Comparison of ENCODE assay signal across 27 cellular contexts in genomic region chr10:68597407-68597806, GRCh38.
"Had no signal": no experiment of that assay in that cellular context is flagged by ENCODE, and none has a peak within 500 bp of the region (broad histone marks: within the 10 kb centered on the region; RNA-seq: fewer than 3 reads in every experiment).

No MANE protein-coding gene starts in this region.

- H3K36me3 Mint-ChIP-seq: mesothelial cell of epicardium; naive B cell; natural killer cell treated with Interleukin-12 subunit alpha and Interleukin-12 subunit beta and Interleukin-15 and Interleukin-18, amount 100 ng/mL, for 72 hours had no signal

- FAIRE-seq: endothelial cell of umbilical vein, islet of Langerhans, urothelium cell line had no signal

- H3K27me3 Mint-ChIP-seq: natural killer cell treated with Interleukin-12 subunit alpha and Interleukin-12 subunit beta and Interleukin-15 and Interleukin-18, amount 100 ng/mL, for 72 hours; progenitor cell of endocrine pancreas had no signal

- H3K27ac Mint-ChIP-seq: natural killer cell treated with Interleukin-12 subunit alpha and Interleukin-12 subunit beta and Interleukin-15 and Interleukin-18, amount 100 ng/mL, for 72 hours; neural progenitor cell; progenitor cell of endocrine pancreas had no signal

- DNase-seq: dermis blood vessel endothelial cell; effector memory CD4-positive, alpha-beta T cell; foreskin keratinocyte; heart right ventricle; hippocampal formation; left cardiac atrium; mesenchymal stem cell; mucosa of descending colon; naive B cell; stimulated activated CD4-positive, alpha-beta T cell treated with anti-CD3 and anti-CD28 coated beads, Interleukin-12 subunit alpha, Interleukin-12 subunit beta, amount 100 ng/mL, for 4 hours; stimulated activated CD4-positive, alpha-beta T cell treated with anti-CD3 and anti-CD28 coated beads, Interleukin-1b, Interleukin-23, amount 100 ng/mL, for 48 hours; stimulated activated CD4-positive, alpha-beta T cell treated with anti-CD3 and anti-CD28 coated beads, Interleukin-4, amount 100 ng/mL, for 1 hour; stimulated activated CD8-positive, alpha-beta memory T cell treated with anti-CD3 and anti-CD28 coated beads, Interleukin-4, amount 100 ng/mL, for 48 hours; stimulated activated naive CD4-positive, alpha-beta T cell treated with Interleukin-2 at 50 U/mL for 16 hours; substantia nigra; testis; upper lobe of left lung had no signal

- H3K9me3 Mint-ChIP-seq: mesothelial cell of epicardium; naive B cell; natural killer cell treated with Interleukin-12 subunit alpha and Interleukin-12 subunit beta and Interleukin-15 and Interleukin-18, amount 100 ng/mL, for 72 hours; neural progenitor cell had no signal

- ATAC-seq: foreskin keratinocyte; gastroesophageal sphincter; heart right ventricle; left cardiac atrium; left lung; mucosa of descending colon; natural killer cell treated with Interleukin-12 subunit alpha and Interleukin-12 subunit beta and Interleukin-15 and Interleukin-18, amount 100 ng/mL, for 72 hours; sciatic nerve had no signal

- H3K4me3 Mint-ChIP-seq: mesothelial cell of epicardium; natural killer cell treated with Interleukin-12 subunit alpha and Interleukin-12 subunit beta and Interleukin-15 and Interleukin-18, amount 100 ng/mL, for 72 hours; neural progenitor cell had no signal
